Comparison of ENCODE assay signal across 8 cellular contexts in the genomic region with DNA sequence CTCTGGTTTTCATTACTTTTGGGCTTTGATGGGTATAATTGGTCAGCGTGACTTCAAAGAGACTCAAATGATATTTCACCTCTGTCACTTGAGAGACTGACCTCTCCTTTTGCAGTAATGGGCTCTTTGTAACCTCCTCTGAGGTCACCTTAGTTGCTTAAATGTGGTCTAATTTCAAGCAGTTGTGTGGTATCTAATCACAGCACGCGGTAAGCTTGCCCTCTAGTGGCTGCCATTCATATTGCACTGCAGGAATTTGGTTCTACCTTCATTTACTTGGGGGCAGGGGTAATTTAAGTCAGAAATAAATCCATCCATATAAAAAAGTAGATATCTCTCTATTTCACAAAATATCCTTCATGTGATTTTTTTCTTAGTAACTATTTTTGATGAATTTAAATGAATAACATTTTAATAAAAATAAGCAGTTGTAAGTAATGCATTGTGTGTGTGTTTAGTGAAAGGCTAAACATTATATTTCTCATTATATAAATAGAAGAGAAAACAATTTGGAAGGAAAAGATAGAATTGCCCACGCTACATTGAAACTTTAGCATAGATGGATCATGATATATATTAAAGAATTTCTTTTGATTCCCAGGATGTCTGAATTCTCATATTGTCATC. TPM values are rescaled to one million over a fixed set of nuclear protein-coding genes. Genes with fewer than 3 reads are reported as not detected.
DNase-seq lines count a peak whose midpoint lies in the region; ATAC-seq, FAIRE-seq and TF ChIP-seq lines count a peak whose summit lies in the region.

No MANE protein-coding gene starts in this region.

- H3K4me2 ChIP-seq in H9 (ENCODE audit: insufficient read depth, insufficient read length, low read length) (no peak overlapping the region), HepG2 (ENCODE audit: low read depth, low read length) (no peak overlapping the region)

- no CpG with 5 or more reads among the region's 4 CpGs for WGBS in H9 (ENCODE audit: extremely low coverage, insufficient read length, low lambda C conversion rate)
- under 1% methylated on average over 4 of the region's 4 CpGs for WGBS in HepG2 (ENCODE audit: low lambda C conversion rate)

- H2AK5ac ChIP-seq in H9 (ENCODE audit: insufficient read length, low read length), result no peak overlapping the region

- no peaks in the 10 kb centered on the region for H3K79me2 ChIP-seq in H9 (ENCODE audit: insufficient read depth, low read length)
- no peaks in the 10 kb centered on the region for H3K79me2 ChIP-seq in HepG2 (ENCODE audit: insufficient read depth, low read length)

- no peak overlapping the region for H3K23ac ChIP-seq in H9 (ENCODE audit: insufficient read length, low read depth, low read length)

- no peak overlapping the region for H4K8ac ChIP-seq in H9 (replicated peaks; ENCODE audit: insufficient read length, low read depth, low read length)

- H4K20me1 ChIP-seq in H9 (ENCODE audit: control insufficient read depth, insufficient read depth, insufficient read length), result no peaks in the 10 kb centered on the region
- H4K20me1 ChIP-seq in HepG2 (ENCODE audit: insufficient read depth, low read length), result no peaks in the 10 kb centered on the region

- H3K4me3 ChIP-seq in HepG2 (replicated peaks in 1 of 3; ENCODE audit: insufficient read depth in 1 of 3, low read depth in 2 of 3, low read length in 3 of 3), result no peak overlapping the region

- BruUV-seq in HepG2 (replicated peaks; lab: Mats Ljungman, UMichigan), result no TSS peak

- no peak overlapping the region for H3K56ac ChIP-seq in H9 (ENCODE audit: insufficient read length, low read depth, low read length)

- no peaks in the 10 kb centered on the region for H3K36me3 ChIP-seq in HepG2 (replicated peaks in 1 of 2; ENCODE audit: control insufficient read depth in 1 of 2, insufficient read depth in 2 of 2, low read length in 2 of 2)

- no peak for TF ChIP-seq EP300 in HepG2 (IDR thresholded peaks at IDR 0.05; ENCODE audit: low read depth in 2 of 2, low read length in 2 of 2)
- no peak for TF ChIP-seq EP300 in HepG2 (CRISPR knock-in tag; IDR thresholded peaks at IDR 0.05; ENCODE audit: borderline replicate concordance)

- no peaks in the 10 kb centered on the region for H3K4me1 ChIP-seq in H9 (ENCODE audit: insufficient read depth, low read length)
- H3K4me1 ChIP-seq in HepG2 (ENCODE audit: insufficient read depth, low read length), result no peaks in the 10 kb centered on the region

- H3K9me3 ChIP-seq in H9 (ENCODE audit: control insufficient read depth, low read depth, low read length) (no peaks in the 10 kb centered on the region), HepG2 (ENCODE audit: low read length) (no peaks in the 10 kb centered on the region)

- H2BK5ac ChIP-seq in H9 (ENCODE audit: insufficient read length, low read length), result no peak overlapping the region

- H3K4me3 Mint-ChIP-seq in activated naive CD4-positive, alpha-beta T cell treated with anti-CD3 and anti-CD28 coated beads, Interleukin-2, amount 10 ng/mL, durations not matched to agents 7 days and 5 days, result no peak overlapping the region
- no peak overlapping the region for H3K4me3 Mint-ChIP-seq in H9

- no peaks in the 10 kb centered on the region for H3K36me3 Mint-ChIP-seq in activated naive CD4-positive, alpha-beta T cell treated with anti-CD3 and anti-CD28 coated beads, Interleukin-2, amount 10 ng/mL, durations not matched to agents 7 days and 5 days
- no peaks in the 10 kb centered on the region for H3K36me3 Mint-ChIP-seq in H9 (ENCODE audit: insufficient read depth in 1 of 3, low read depth in 3 of 3)

- H4K5ac ChIP-seq in H9 (ENCODE audit: insufficient read length, low read depth, low read length), result no peak overlapping the region

- CTCF ChIA-PET in activated naive CD4-positive, alpha-beta T cell treated with anti-CD3 and anti-CD28 coated beads, Interleukin-2, amount 10 ng/mL, durations not matched to agents 7 days and 5 days (lab: Charles Lee), result no interaction called here
- CTCF ChIA-PET in HepG2 (lab: Yijun Ruan, JAX; ENCODE audit: low intra/inter-chr PET ratio, low total read pairs), result interaction anchor here (0.7 to 2.8 kb wide), 3 partner anchors 8 to 295 kb away, joined by 3 to 30 read pairs (median 3); no protein-coding TSS in a partner anchor

- no peaks in the 10 kb centered on the region for H3K27me3 Mint-ChIP-seq in activated naive CD4-positive, alpha-beta T cell treated with anti-CD3 and anti-CD28 coated beads, Interleukin-2, amount 10 ng/mL, durations not matched to agents 7 days and 5 days
- no peaks in the 10 kb centered on the region; the same call in 1 of the 2 replicates for H3K27me3 Mint-ChIP-seq in H9 (ENCODE audit: low read depth)

- TF ChIP-seq POLR2A in HepG2 (IDR thresholded peaks at IDR 0.05; ENCODE audit: insufficient read depth in 1 of 2, low read depth in 2 of 2, low read length in 2 of 2), result no peak

- H3K14ac ChIP-seq in H9 (ENCODE audit: insufficient read depth, low read length), result no peak overlapping the region

- no peaks in the 10 kb centered on the region for H3K79me1 ChIP-seq in H9 (ENCODE audit: insufficient read depth, low read depth, low read length, poor library complexity, severe bottlenecking)

- intact Hi-C loops in HepG2 (cut with micrococcal nuclease; ENCODE audit: unreplicated experiment), result loop anchor here (1.0 kb wide), 2 partner anchors 182 to 295 kb away; no protein-coding TSS in a partner anchor

- H2AFZ ChIP-seq in H9 (ENCODE audit: low read length) (no peak overlapping the region), HepG2 (ENCODE audit: low read length) (no peak overlapping the region)

- H3K27ac Mint-ChIP-seq in activated naive CD4-positive, alpha-beta T cell treated with anti-CD3 and anti-CD28 coated beads, Interleukin-2, amount 10 ng/mL, durations not matched to agents 7 days and 5 days, result no peak overlapping the region
- H3K27ac Mint-ChIP-seq in H9, result no peak overlapping the region

- no peak overlapping the region for H3K18ac ChIP-seq in H9 (ENCODE audit: insufficient read length, low read depth, low read length)

- ATAC-seq in HepG2, result peak; percentile 76

- no peaks in the 10 kb centered on the region for H3K4me1 Mint-ChIP-seq in activated naive CD4-positive, alpha-beta T cell treated with anti-CD3 and anti-CD28 coated beads, Interleukin-2, amount 10 ng/mL, durations not matched to agents 7 days and 5 days
- H3K4me1 Mint-ChIP-seq in H9, result peaks cover 10 to 17% of the 10 kb centered on the region in 2 experiments

- H2BK20ac ChIP-seq in H9 (ENCODE audit: low read depth, low read length, poor library complexity, severe bottlenecking), result no peak overlapping the region

- no peak overlapping the region for H2BK12ac ChIP-seq in H9 (ENCODE audit: insufficient read length, low read depth, low read length)

- H2BK15ac ChIP-seq in H9 (ENCODE audit: low read depth, low read length), result no peak overlapping the region

- TF ChIP-seq CTCF in H9 (conservative IDR thresholded peaks at IDR 0.05) (peak; percentile 96), LNCAP (IDR thresholded peaks at IDR 0.05) (peak; percentile 99), HepG2 (CRISPR knock-in tag; IDR thresholded peaks at IDR 0.05) (peak; percentile 84)

- TF ChIP-seq RAD21 in HepG2 (CRISPR knock-in tag; IDR thresholded peaks at IDR 0.05), result peak; percentile 58

- POLR2A ChIA-PET in HepG2 (lab: Yijun Ruan, JAX), result no interaction called here

- in situ Hi-C loops in HepG2 (cut with HindIII; ENCODE audit: extremely low pct_ligation_motif_present, low pct_unique_long_range_greater_than_20kb), result loop anchor here (5.0 to 25.0 kb wide), 2 partner anchors 295 to 885 kb away; no protein-coding TSS in a partner anchor

- no peak overlapping the region for H4K91ac ChIP-seq in H9 (ENCODE audit: insufficient read length, low read depth, low read length)

- H2BK120ac ChIP-seq in H9 (ENCODE audit: low read depth, low read length, poor library complexity, severe bottlenecking), result no peak overlapping the region

- no peak overlapping the region for H3T11ph ChIP-seq in H9 (ENCODE audit: low read length)

- H3K27ac ChIP-seq in H9 (ENCODE audit: insufficient read length, low read depth, low read length) (no peak overlapping the region), HepG2 (ENCODE audit: extremely low read length, insufficient read depth, low read length) (no peak overlapping the region)

- FAIRE-seq in colon (lab: Jason Lieb, UNC), result peak; percentile 18
- peak; percentile 12 for FAIRE-seq in HepG2 (lab: Jason Lieb, UNC)

- H3K9ac ChIP-seq in H9 (ENCODE audit: extremely low read depth, insufficient read length, low read length), result no peak overlapping the region
- no peak overlapping the region for H3K9ac ChIP-seq in HepG2 (ENCODE audit: insufficient read depth, low read depth, low read length)

- no peaks in the 10 kb centered on the region for H3K9me3 Mint-ChIP-seq in activated naive CD4-positive, alpha-beta T cell treated with anti-CD3 and anti-CD28 coated beads, Interleukin-2, amount 10 ng/mL, durations not matched to agents 7 days and 5 days
- no peaks in the 10 kb centered on the region for H3K9me3 Mint-ChIP-seq in H9

- no peaks in the 10 kb centered on the region for H3K27me3 ChIP-seq in H9 (ENCODE audit: insufficient read depth, low read length)
- no peaks in the 10 kb centered on the region for H3K27me3 ChIP-seq in HepG2 (ENCODE audit: control insufficient read depth in 1 of 2, insufficient read depth in 2 of 2, low read length in 2 of 2)

- H3K4ac ChIP-seq in H9 (ENCODE audit: low read depth, low read length), result no peak overlapping the region

- H3K23me2 ChIP-seq in H9 (ENCODE audit: insufficient read length, low read depth, low read length, poor library complexity, severe bottlenecking), result no peaks in the 10 kb centered on the region

- DNase-seq in activated naive CD4-positive, alpha-beta T cell treated with anti-CD3 and anti-CD28 coated beads, Interleukin-2, amount 10 ng/mL, durations not matched to agents 7 days and 5 days, result peak; percentile 58
- no peak for DNase-seq in activated naive CD4-positive, alpha-beta T cell treated with anti-CD3 and anti-CD28 coated beads, Interleukin-2, amount 50 U/mL, for 16 hours
- DNase-seq in H9 (peak; percentile 72), SKM-1 (lab: John Stamatoyannopoulos, UW; ENCODE audit: unreplicated experiment) (peak; percentile 48), HepG2 (ENCODE audit: low spot score) (peak; percentile 38)
- DNase-seq in stimulated activated CD8-positive, alpha-beta memory T cell treated with anti-CD3 and anti-CD28 coated beads, Interleukin-4, amount 100 ng/mL, for 24 hours (ENCODE audit: low read depth), result peak; percentile 7

RNA-seq across cellular contexts. Expression of a gene that starts 55.0 kb away (rescaled TPM):
- total RNA-seq in H9 (2021) (not detected in 2 replicates), HepG2 (2016; rRNA removed; fragmentation: Illumina TruSeq; extraction: Trizol) (0.44 and 0.48 TPM in 2 replicates)
- 0.10 TPM in 1 of 2 replicates, not detected in the other for total RNA-seq in HepG2 (2016; cell fraction: cytosol; rRNA removed; fragmentation: Illumina TruSeq; extraction: Trizol; ENCODE audit: low read depth)
- 0.41 and 0.71 TPM in 2 replicates for total RNA-seq in HepG2 (2016; cell fraction: insoluble cytoplasmic fraction; rRNA removed; fragmentation: Illumina TruSeq; extraction: Trizol)
- 0.21 and 0.22 TPM in 2 replicates for total RNA-seq in HepG2 (2016; cell fraction: membrane; rRNA removed; fragmentation: Illumina TruSeq; extraction: Trizol)
- total RNA-seq in HepG2 (2016; cell fraction: nucleus; rRNA removed; fragmentation: Illumina TruSeq; extraction: Trizol), result 0.56 and 0.63 TPM in 2 replicates
- polyA plus RNA-seq in HepG2 (2011; rRNA removed), result 0.17 and 0.18 TPM in 2 replicates
- polyA plus RNA-seq in HepG2 (2011; cell fraction: cytosol; rRNA removed), result 0.09 and 0.24 TPM in 2 replicates
- polyA plus RNA-seq in HepG2 (2011; cell fraction: nucleus; rRNA removed), result 0.08 and 0.12 TPM in 2 replicates
- 0.16 and 0.17 TPM in 2 replicates for polyA plus RNA-seq in HepG2 (2012)
- polyA plus RNA-seq in HepG2 (2016; cell fraction: cytosol; fragmentation: Illumina TruSeq; extraction: Trizol; ENCODE audit: low read depth), result 0.03 TPM in 2 replicates
- polyA plus RNA-seq in HepG2 (2016; cell fraction: insoluble cytoplasmic fraction; fragmentation: Illumina TruSeq; extraction: Trizol; ENCODE audit: low read depth), result 0.32 and 0.35 TPM in 2 replicates
- polyA plus RNA-seq in HepG2 (2016; cell fraction: membrane; fragmentation: Illumina TruSeq; extraction: Trizol; ENCODE audit: low read depth), result 0.07 and 0.09 TPM in 2 replicates
- polyA plus RNA-seq in HepG2 (2016; cell fraction: nucleus; fragmentation: Illumina TruSeq; extraction: Trizol; ENCODE audit: insufficient read depth, low read depth), result 0.41 and 0.47 TPM in 2 replicates
- polyA minus RNA-seq in HepG2 (2011; rRNA and poly(A)+ RNA removed; ENCODE audit: low replicate concordance), result 0.02 and 0.10 TPM in 2 replicates
- 0.35 and 0.40 TPM in 2 replicates for polyA minus RNA-seq in HepG2 (2011; cell fraction: cytosol; rRNA and poly(A)+ RNA removed)
- 0.26 and 0.37 TPM in 2 replicates for polyA minus RNA-seq in HepG2 (2011; cell fraction: nucleus; rRNA and poly(A)+ RNA removed)
